Comparison of ENCODE assay signal across 14 cellular contexts in genomic region chr11:130050272-130050671, GRCh38. TPM values are rescaled to one million over a fixed set of nuclear protein-coding genes. Genes with fewer than 3 reads are reported as not detected.
DNase-seq lines count a peak whose midpoint lies in the region; ATAC-seq and TF ChIP-seq lines count a peak whose summit lies in the region.
"Had no signal": no experiment of that assay in that cellular context is flagged by ENCODE, and none has a peak within 500 bp of the region (broad histone marks: within the 10 kb centered on the region; RNA-seq: fewer than 3 reads in every experiment).

No MANE protein-coding gene starts in this region.

- peaks cover 3% of the 10 kb centered on the region; the same call in 1 of the 2 replicates for H3K9me3 ChIP-seq in SK-N-SH
- H3K9me3 ChIP-seq in adipocyte (ENCODE audit: control insufficient read depth, low read length), result peaks cover 2% of the 10 kb centered on the region
- no peaks in the 10 kb centered on the region for H3K9me3 ChIP-seq in left lung
- no peaks in the 10 kb centered on the region for H3K9me3 ChIP-seq in upper lobe of left lung
- H3K9me3 ChIP-seq: ovary, SJSA1 had no signal

- TF ChIP-seq POLR2A in upper lobe of left lung (IDR thresholded peaks at IDR 0.05), result peak in 1 of 4 donors; percentile 43

- DNase-seq in SK-N-SH, result no peak
- DNase-seq in adipocyte (ENCODE audit: low read depth), result no peak
- DNase-seq in left lung, result no peak
- DNase-seq in upper lobe of left lung, result peak in 1 of 2 donors; percentile 47
- no peak for DNase-seq in GM10266 (ENCODE audit: extremely low spot score)
- no peak for DNase-seq in middle frontal gyrus (ENCODE audit: extremely low spot score, low spot score)
- DNase-seq: DMS153, NCI-H146, NCI-H82, ovary had no signal

- H3K27ac ChIP-seq in SK-N-SH (ENCODE audit: low read depth in 2 of 2, low read length in 1 of 2), result no peak overlapping the region
- peak overlapping the region; percentile 5 to 70 for H3K27ac ChIP-seq in left lung
- H3K27ac ChIP-seq in upper lobe of left lung, result peak overlapping the region in 3 of 4 donors; percentile 27 to 45 (median 39)
- H3K27ac ChIP-seq: ovary, SJSA1 had no signal

- WGBS in SK-N-SH (ENCODE audit: low lambda C conversion rate), result 85% methylated on average over 3 of the region's 3 CpGs
- 40 to 60% methylated on average over 3 of the region's 3 CpGs for WGBS in upper lobe of left lung, 2 donors

- no peak overlapping the region for H3K4me2 ChIP-seq in SK-N-SH

- H3K4me3 ChIP-seq in SK-N-SH (ENCODE audit: low read depth in 2 of 2, low read length in 1 of 2) (no peak overlapping the region), adipocyte (ENCODE audit: low read length) (peak overlapping the region; percentile 2), left lung (no peak overlapping the region), upper lobe of left lung (no peak overlapping the region)
- H3K4me3 ChIP-seq: ovary, SJSA1 had no signal

- intact Hi-C loops in left lung (cut with DNase I), result no loop called here

- H3K9me2 ChIP-seq in SK-N-SH, result no peaks in the 10 kb centered on the region

- H2AFZ ChIP-seq in SK-N-SH (ENCODE audit: low read depth), result 0 out of 2 replicates have a peak overlapping the region, but pooled peaks have one; percentile 35

- no peaks in the 10 kb centered on the region for H4K20me1 ChIP-seq in SK-N-SH (ENCODE audit: insufficient read depth)

- TF ChIP-seq RAD21 in SK-N-SH (IDR thresholded peaks at IDR 0.05; ENCODE audit: low read length), result no peak

- CTCF ChIA-PET in SK-N-SH (lab: Yijun Ruan, JAX), result no interaction called here

- POLR2A ChIA-PET in SK-N-SH (lab: Yijun Ruan, JAX), result no interaction called here

- no peak overlapping the region for H3K9ac ChIP-seq in SK-N-SH
- no peak overlapping the region for H3K9ac ChIP-seq in adipocyte (ENCODE audit: low read length)

- ATAC-seq in SK-N-SH treated with all-trans-retinoic acid at 6 μM for 48 hours (no peak), left lung (peak; percentile 90), upper lobe of left lung (ENCODE audit: low FRiP score in 2 of 2) (peak in 1 of 2 donors; percentile 81), HG03280 (IDR thresholded peaks at IDR 0.05; ENCODE audit: unreplicated experiment) (no peak)
- ATAC-seq: activated naive CD4-positive, alpha-beta T cell treated with anti-CD3 and anti-CD28 coated beads, Interleukin-2, amount 50 U/mL, for 72 hours had no signal

- no peaks in the 10 kb centered on the region for H3K79me2 ChIP-seq in SK-N-SH (ENCODE audit: insufficient read depth)

- H3K36me3 ChIP-seq in SK-N-SH (replicated peaks in 1 of 2; ENCODE audit: control insufficient read depth in 1 of 2, insufficient read depth in 2 of 2, low read length in 1 of 2) (no peaks in the 10 kb centered on the region), adipocyte (ENCODE audit: control insufficient read depth, insufficient read depth, low read length, severe bottlenecking) (no peaks in the 10 kb centered on the region), left lung (no peaks in the 10 kb centered on the region), upper lobe of left lung (no peaks in the 10 kb centered on the region)
- H3K36me3 ChIP-seq: ovary, SJSA1 had no signal

- H3F3A ChIP-seq in SK-N-SH (replicated peaks; ENCODE audit: insufficient read depth), result peaks cover 9% of the 10 kb centered on the region

- H3K4me1 ChIP-seq in SK-N-SH (ENCODE audit: control insufficient read depth in 1 of 2, insufficient read depth in 2 of 2, low read depth in 1 of 2, low read length in 1 of 2) (peaks cover 0 to 2% of the 10 kb centered on the region in 2 experiments; a peak in 1 of 4 replicates), adipocyte (ENCODE audit: control insufficient read depth, insufficient read depth, low read length) (peaks cover 34% of the 10 kb centered on the region), left lung (peaks cover 0 to 25% of the 10 kb centered on the region in 2 donors), upper lobe of left lung (peaks cover 0 to 16% (median 12%) of the 10 kb centered on the region in 4 donors)

- TF ChIP-seq CTCF in SK-N-SH (IDR thresholded peaks at IDR 0.05) (no peak), left lung (IDR thresholded peaks at IDR 0.05) (no peak), upper lobe of left lung (IDR thresholded peaks at IDR 0.05) (no peak), GM10266 (IDR thresholded peaks at IDR 0.05; ENCODE audit: control insufficient read depth, insufficient read depth, low read depth, missing control alignments) (no peak)

- TF ChIP-seq EP300 in SK-N-SH (IDR thresholded peaks at IDR 0.05; ENCODE audit: borderline replicate concordance in 1 of 2, low read depth in 1 of 2, low read length in 1 of 2) (no peak), upper lobe of left lung (IDR thresholded peaks at IDR 0.05) (no peak)

- H3K27me3 ChIP-seq in SK-N-SH (ENCODE audit: insufficient read depth) (no peaks in the 10 kb centered on the region), adipocyte (replicated peaks; ENCODE audit: control insufficient read depth, insufficient read depth, low read length) (no peaks in the 10 kb centered on the region), left lung (no peaks in the 10 kb centered on the region), upper lobe of left lung (no peaks in the 10 kb centered on the region)
- H3K27me3 ChIP-seq: ovary, SJSA1 had no signal

TF ChIP-seq in SK-N-SH, 30 proteins besides CTCF, POLR2A, EP300 and RAD21 (continues in another document):
- TF ChIP-seq ELF1 (IDR thresholded peaks at IDR 0.05) (no peak), SMC3 (IDR thresholded peaks at IDR 0.05; ENCODE audit: low read depth, low read length) (no peak), MEF2A (IDR thresholded peaks at IDR 0.05; ENCODE audit: borderline replicate concordance, low read depth) (no peak), RXRA (IDR thresholded peaks at IDR 0.05; ENCODE audit: borderline replicate concordance, low read depth) (no peak), SIN3A (IDR thresholded peaks at IDR 0.05; ENCODE audit: borderline replicate concordance, low read depth, low read length) (no peak), NFIC (IDR thresholded peaks at IDR 0.05; ENCODE audit: borderline replicate concordance) (no peak), MXI1 (IDR thresholded peaks at IDR 0.05; ENCODE audit: low read depth, low read length) (no peak), MAX (IDR thresholded peaks at IDR 0.05; ENCODE audit: low read depth) (no peak), EZH2phosphoT487 (IDR thresholded peaks at IDR 0.05; ENCODE audit: borderline replicate concordance, low read depth) (no peak), NRF1 (IDR thresholded peaks at IDR 0.05; ENCODE audit: low read depth, low read length) (no peak), FOXJ3 (CRISPR knock-in tag; IDR thresholded peaks at IDR 0.05) (no peak), TCF12 (IDR thresholded peaks at IDR 0.05) (no peak), USF2 (IDR thresholded peaks at IDR 0.05; ENCODE audit: borderline replicate concordance, low read depth, low read length) (no peak)

TF ChIP-seq in SK-N-SH treated with all-trans-retinoic acid at 6 μM for 48 hours, 23 proteins besides CTCF, POLR2A, EP300 and RAD21 (continues in another document):
- TF ChIP-seq ZFP3 (CRISPR knock-in tag; IDR thresholded peaks at IDR 0.05), result no peak
- TF ChIP-seq CSDC2 (CRISPR knock-in tag; IDR thresholded peaks at IDR 0.05), result no peak
- TF ChIP-seq GLIS3 (CRISPR knock-in tag; IDR thresholded peaks at IDR 0.05), result no peak
- no peak for TF ChIP-seq PATZ1 (CRISPR knock-in tag; IDR thresholded peaks at IDR 0.05; ENCODE audit: borderline replicate concordance)
- no peak for TF ChIP-seq ZNF70 (CRISPR knock-in tag; IDR thresholded peaks at IDR 0.05)
- TF ChIP-seq ZC3H10 (CRISPR knock-in tag; IDR thresholded peaks at IDR 0.05), result no peak
- no peak for TF ChIP-seq SNAI2 (CRISPR knock-in tag; IDR thresholded peaks at IDR 0.05)
- no peak for TF ChIP-seq TOX (CRISPR knock-in tag; IDR thresholded peaks at IDR 0.05; ENCODE audit: borderline replicate concordance)
- no peak for TF ChIP-seq BACH2 (CRISPR knock-in tag; IDR thresholded peaks at IDR 0.05; ENCODE audit: borderline replicate concordance)
- TF ChIP-seq ESRRG (CRISPR knock-in tag; IDR thresholded peaks at IDR 0.05), result no peak
- no peak for TF ChIP-seq ARNTL (CRISPR knock-in tag; IDR thresholded peaks at IDR 0.05; ENCODE audit: borderline replicate concordance, low read depth)

RNA-seq across cellular contexts. Expression of gene APLP2, which starts 19.4 kb away (rescaled TPM):
- 408 and 424 TPM in 2 replicates for polyA plus RNA-seq in SK-N-SH (2012; rRNA removed)
- 487 and 491 TPM in 2 replicates for polyA plus RNA-seq in SK-N-SH (2012; cell fraction: cytosol; rRNA removed)
- polyA plus RNA-seq in SK-N-SH (2012; cell fraction: nucleus; rRNA removed), result 445 and 542 TPM in 2 replicates
- total RNA-seq in left lung, result 100 to 1,000 TPM; 428 to 646 TPM
- total RNA-seq in upper lobe of left lung, result 100 to 1,000 TPM; 249 to 939 (median 653) TPM

RNA-seq across cellular contexts. Expression of gene PRDM10, which starts 47.6 kb away (rescaled TPM):
- 1.9 and 2.7 TPM in 2 replicates for polyA plus RNA-seq in SK-N-SH (2012; rRNA removed)
- 1.2 and 1.5 TPM in 2 replicates for polyA plus RNA-seq in SK-N-SH (2012; cell fraction: cytosol; rRNA removed)
- 7.4 and 13.7 TPM in 2 replicates for polyA plus RNA-seq in SK-N-SH (2012; cell fraction: nucleus; rRNA removed)
- total RNA-seq in left lung (10 to 100 TPM in 1 of 2 donors, 1 to 10 TPM in 1; 8.0 to 15.9 TPM), upper lobe of left lung (10 to 100 TPM in 4 of 6 donors, 1 to 10 TPM in 2; 6.8 to 13.9 (median 12.7) TPM)

Comparison
In these comparisons a context has a peak if more than half of its experiments do, and no peak if none do; other contexts are left out.
1. H3K27ac ChIP-seq: peak in left lung (2 of 2) and upper lobe of left lung (3 of 4); none in SK-N-SH (0 of 2).